In the genomic region with DNA sequence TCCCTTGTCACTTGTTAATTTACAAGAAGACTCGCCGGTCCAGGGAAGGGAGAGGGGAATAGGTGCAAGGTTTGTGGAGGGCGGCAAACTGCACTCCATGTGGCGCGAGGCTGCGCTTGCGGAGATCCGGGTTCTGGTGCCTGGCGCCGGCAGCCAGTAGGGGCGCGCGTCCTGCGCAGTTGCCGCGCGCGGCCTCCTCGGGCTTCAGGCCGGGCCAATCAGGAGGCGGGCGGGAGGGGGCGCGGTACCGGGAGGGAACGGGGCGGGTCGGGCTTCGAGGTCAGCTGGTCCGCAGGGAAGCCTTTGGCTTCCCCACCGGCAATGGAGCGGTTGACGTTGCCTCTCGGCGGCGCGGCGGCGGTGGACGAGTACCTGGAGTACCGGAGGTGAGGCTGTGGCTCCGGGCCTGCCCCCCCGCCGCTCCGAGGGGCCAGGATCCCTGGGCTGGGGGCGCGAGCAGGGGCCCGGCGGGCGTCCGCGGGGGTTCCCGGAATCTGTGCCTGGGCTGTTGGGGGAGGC, we compare ENCODE assay signal across 7 cellular contexts. TPM values are rescaled to one million over a fixed set of nuclear protein-coding genes. Genes with fewer than 3 reads are reported as not detected.
DNase-seq lines count a peak whose midpoint lies in the region; ATAC-seq and TF ChIP-seq lines count a peak whose summit lies in the region.

A gene with protein sequence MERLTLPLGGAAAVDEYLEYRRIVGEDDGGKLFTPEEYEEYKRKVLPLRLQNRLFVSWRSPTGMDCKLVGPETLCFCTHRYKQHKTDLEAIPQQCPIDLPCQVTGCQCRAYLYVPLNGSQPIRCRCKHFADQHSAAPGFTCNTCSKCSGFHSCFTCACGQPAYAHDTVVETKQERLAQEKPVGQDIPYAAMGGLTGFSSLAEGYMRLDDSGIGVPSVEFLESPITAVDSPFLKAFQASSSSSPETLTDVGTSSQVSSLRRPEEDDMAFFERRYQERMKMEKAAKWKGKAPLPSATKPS (plus strand): TSS at position 302 of the 519 bp plus-strand sequence. CDS start 20 bp downstream, at position 322.

- ATAC-seq in GM18508 (IDR thresholded peaks at IDR 0.05; ENCODE audit: insufficient read depth, unreplicated experiment) = peak; percentile 87
- ATAC-seq in HG02938 (IDR thresholded peaks at IDR 0.05; ENCODE audit: unreplicated experiment) = peak; percentile 76
- ATAC-seq in activated CD4-positive, alpha-beta T cell treated with anti-CD3 and anti-CD28 coated beads for 36 hours = peak; percentile 98
- peak; percentile 99 for ATAC-seq in left lung

- intact Hi-C loops in activated CD4-positive, alpha-beta T cell treated with anti-CD3 and anti-CD28 coated beads for 36 hours (cut with DNase I, micrococcal nuclease) = loop anchor here (1.0 to 10.0 kb wide), 6 partner anchors 83 to 895 kb away; a partner anchor contains a TSS
- intact Hi-C loops in left lung (cut with DNase I) = no loop called here

- H3K4me1 ChIP-seq in left lung = peaks cover 0 to 17% of the 10 kb centered on the region in 2 donors

- H3K27ac ChIP-seq in coronary artery (peak within 1 kb of the TSS; percentile 69 to 83), left lung (peak within 1 kb of the TSS; percentile 60 to 82)

- H3K27ac Mint-ChIP-seq in activated CD4-positive, alpha-beta T cell treated with anti-CD3 and anti-CD28 coated beads for 36 hours = peak within 1 kb of the TSS; percentile 76

- peaks cover 8% of the 10 kb centered on the region for H3K4me1 Mint-ChIP-seq in activated CD4-positive, alpha-beta T cell treated with anti-CD3 and anti-CD28 coated beads for 36 hours

- no peaks in the 10 kb centered on the region for H3K9me3 Mint-ChIP-seq in activated CD4-positive, alpha-beta T cell treated with anti-CD3 and anti-CD28 coated beads for 36 hours (ENCODE audit: low read depth)

- H3K27me3 Mint-ChIP-seq in activated CD4-positive, alpha-beta T cell treated with anti-CD3 and anti-CD28 coated beads for 36 hours = no peaks in the 10 kb centered on the region

- H3K27me3 ChIP-seq in left lung = no peaks in the 10 kb centered on the region

- peak; percentile 55 for DNase-seq in NCI-H2029 treated with DMSO at 0.1 percent for 48 hours (lab: John Stamatoyannopoulos, UW)
- DNase-seq in activated CD4-positive, alpha-beta T cell treated with anti-CD3 and anti-CD28 coated beads for 36 hours = peak; percentile 93
- DNase-seq in coronary artery (ENCODE audit: low spot score) = peak; percentile 91
- DNase-seq in left lung = peak; percentile 91 to 96
- peak; percentile 76 to 82 for DNase-seq in stimulated activated CD4-positive, alpha-beta T cell treated with anti-CD3 and anti-CD28 coated beads, Interleukin-2, amount 100 ng/mL, for 48 hours

- no peaks in the 10 kb centered on the region for H3K36me3 Mint-ChIP-seq in activated CD4-positive, alpha-beta T cell treated with anti-CD3 and anti-CD28 coated beads for 36 hours (ENCODE audit: low read depth)

- POLR2A ChIA-PET in activated CD4-positive, alpha-beta T cell treated with anti-CD3 and anti-CD28 coated beads for 36 hours (lab: Charles Lee) = interaction anchor here (0.6 kb wide), 1 partner anchor 48 kb away, joined by 3 read pairs; no protein-coding TSS in a partner anchor

- TF ChIP-seq CTCF in coronary artery (IDR thresholded peaks at IDR 0.05) = peak; percentile 81
- peak; percentile 64 to 82 for TF ChIP-seq CTCF in left lung (IDR thresholded peaks at IDR 0.05)

- H3K4me3 ChIP-seq in coronary artery (peak within 1 kb of the TSS; percentile 86), left lung (peak within 1 kb of the TSS; percentile 78 to 81)

- peak within 1 kb of the TSS; percentile 85 for H3K4me3 Mint-ChIP-seq in activated CD4-positive, alpha-beta T cell treated with anti-CD3 and anti-CD28 coated beads for 36 hours

- H3K9me3 ChIP-seq in left lung = no peaks in the 10 kb centered on the region

- no peaks in the 10 kb centered on the region for H3K36me3 ChIP-seq in left lung

- CTCF ChIA-PET in activated CD4-positive, alpha-beta T cell treated with anti-CD3 and anti-CD28 coated beads for 36 hours (lab: Charles Lee) = interaction anchor here (1.0 to 2.3 kb wide), 4 partner anchors 9 to 495 kb away, joined by 3 to 9 read pairs (median 4); no protein-coding TSS in a partner anchor

RNA-seq across cellular contexts. Expression of the gene that starts here (rescaled TPM):
- total RNA-seq in activated CD4-positive, alpha-beta T cell treated with anti-CD3 and anti-CD28 coated beads for 36 hours = 1 to 10 TPM; 5.3 to 8.1 TPM
- 1 to 10 TPM; 7.6 to 9.3 TPM for total RNA-seq in left lung

Comparison
In these comparisons a context has a peak if more than half of its experiments do, and no peak if none do; other contexts are left out.
1. Peak in every context shown above with its lines: DNase-seq, ATAC-seq, H3K4me3 ChIP-seq and H3K27ac ChIP-seq.
2. intact Hi-C loops: an anchor here in activated CD4-positive, alpha-beta T cell treated with anti-CD3 and anti-CD28 coated beads for 36 hours (1.0 to 10.0 kb wide); none called in left lung.